8 cellular contexts compared by ENCODE assay signal in the genomic region with DNA sequence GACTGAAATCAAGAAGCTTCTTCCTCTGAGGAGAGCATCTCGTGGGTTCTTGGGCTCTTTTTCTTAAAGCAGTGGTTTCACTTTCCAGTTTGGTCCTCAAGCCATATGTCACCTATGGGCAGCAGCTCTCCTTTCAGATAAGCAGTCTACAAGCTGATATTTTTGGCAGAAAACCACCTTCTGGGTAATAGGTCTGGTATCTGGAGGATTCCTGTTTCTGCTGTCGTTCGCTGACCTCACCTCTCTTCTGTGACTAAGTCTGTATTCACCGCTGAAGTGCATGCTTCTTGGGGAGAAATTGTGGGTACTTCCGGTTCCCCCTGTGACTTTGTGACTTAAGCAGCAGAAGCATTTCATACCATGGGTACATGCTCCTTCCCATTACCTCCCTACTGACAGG.
DNase-seq lines count a peak whose midpoint lies in the region; ATAC-seq and TF ChIP-seq lines count a peak whose summit lies in the region.

No MANE protein-coding gene starts in this region.

- H3K9me2 ChIP-seq in DOHH2 (replicated peaks; ENCODE audit: control insufficient read depth, low read length), result no peaks in the 10 kb centered on the region

- H3F3A ChIP-seq in DOHH2 (ENCODE audit: control insufficient read depth, insufficient read depth), result no peaks in the 10 kb centered on the region

- H3K27ac Mint-ChIP-seq in stimulated activated naive B cell treated with anti-CD40 and anti-IgM and Interleukin-4, amounts not matched to agents 10 μg/mL and 1 μg/mL and 100 μg/mL, for 72 hours, result no peak overlapping the region

- H3K9ac ChIP-seq in mammary epithelial cell (ENCODE audit: insufficient read depth, low read length), result no peak overlapping the region

- dilution Hi-C loops in mammary epithelial cell (cut with HindIII; ENCODE audit: low sequenced_read_pairs), result loop anchor here (5.0 to 10.0 kb wide), 2 partner anchors 61 to 189 kb away; a partner anchor contains a TSS

- CTCF ChIA-PET in mammary epithelial cell (lab: Charles Lee; ENCODE audit: low non-redundant PET), result no interaction called here

- H3K79me2 ChIP-seq in DOHH2 (ENCODE audit: control insufficient read depth, low read length), result no peaks in the 10 kb centered on the region
- H3K79me2 ChIP-seq in mammary epithelial cell (ENCODE audit: insufficient read depth, low read length), result no peaks in the 10 kb centered on the region

- no peaks in the 10 kb centered on the region for H4K20me1 ChIP-seq in DOHH2 (ENCODE audit: control insufficient read depth, insufficient read depth, low read depth, low read length)
- no peaks in the 10 kb centered on the region for H4K20me1 ChIP-seq in mammary epithelial cell (ENCODE audit: insufficient read depth, low read length)

- no TSS peak for BruUV-seq in mammary epithelial cell (replicated peaks; lab: Mats Ljungman, UMichigan)

- H3K9me3 ChIP-seq in DOHH2 (ENCODE audit: control insufficient read depth, insufficient read depth, low read length) (no peaks in the 10 kb centered on the region), mammary epithelial cell (replicated peaks; ENCODE audit: insufficient read depth, low read length) (no peaks in the 10 kb centered on the region)

- peak; percentile 31 for DNase-seq in GM20000 (ENCODE audit: low spot score)
- peak; percentile 60 for DNase-seq in HK-2 (ENCODE audit: unreplicated experiment)
- DNase-seq in mammary epithelial cell, result peak; percentile 91
- no peak for DNase-seq in stimulated activated naive B cell treated with anti-CD40 and anti-IgM and Interleukin-4, amounts not matched to agents 10 μg/mL and 1 μg/mL and 100 μg/mL, for 72 hours
- no peak for DNase-seq in 8988T
- DNase-seq in NK-92 treated with Interleukin-12 subunit alpha and Interleukin-12 subunit beta, amount 100 ng/mL, for 24 hours (lab: John Stamatoyannopoulos, UW), result no peak
- DNase-seq in left ventricle myocardium superior, result no peak

- H3K27me3 Mint-ChIP-seq in stimulated activated naive B cell treated with anti-CD40 and anti-IgM and Interleukin-4, amounts not matched to agents 10 μg/mL and 1 μg/mL and 100 μg/mL, for 72 hours, result peaks cover 0 to 4% of the 10 kb centered on the region in 2 donors

- no peaks in the 10 kb centered on the region for H3K36me3 Mint-ChIP-seq in stimulated activated naive B cell treated with anti-CD40 and anti-IgM and Interleukin-4, amounts not matched to agents 10 μg/mL and 1 μg/mL and 100 μg/mL, for 72 hours

- H3K4me3 Mint-ChIP-seq in stimulated activated naive B cell treated with anti-CD40 and anti-IgM and Interleukin-4, amounts not matched to agents 10 μg/mL and 1 μg/mL and 100 μg/mL, for 72 hours, result peak overlapping the region; percentile 45 to 56

- H3K36me3 ChIP-seq in DOHH2 (ENCODE audit: control insufficient read depth, low read length) (no peaks in the 10 kb centered on the region), mammary epithelial cell (ENCODE audit: insufficient read depth, low read length) (no peaks in the 10 kb centered on the region)

- H3K4me2 ChIP-seq in DOHH2 (ENCODE audit: low read length), result peak overlapping the region; percentile 19; the same call in 1 of the 2 replicates
- peak overlapping the region; percentile 71 for H3K4me2 ChIP-seq in mammary epithelial cell (ENCODE audit: insufficient read depth, low read depth, low read length)

- H3K4me1 Mint-ChIP-seq in stimulated activated naive B cell treated with anti-CD40 and anti-IgM and Interleukin-4, amounts not matched to agents 10 μg/mL and 1 μg/mL and 100 μg/mL, for 72 hours, result peaks cover 7 to 9% of the 10 kb centered on the region in 2 donors

- ATAC-seq in stimulated activated naive B cell treated with anti-CD40 and anti-IgM and Interleukin-4, amounts not matched to agents 10 μg/mL and 1 μg/mL and 100 μg/mL, for 72 hours (replicated peaks), result peak; percentile 50 to 51
- no peak for ATAC-seq in left ventricle myocardium superior

- H3K27ac ChIP-seq in DOHH2 (ENCODE audit: low read depth, low read length) (no peak overlapping the region), mammary epithelial cell (ENCODE audit: insufficient read depth, low read depth, low read length) (peak overlapping the region; percentile 74)

- peak overlapping the region; percentile 4 for H2AFZ ChIP-seq in mammary epithelial cell (ENCODE audit: low read depth, low read length)

- H3K4me3 ChIP-seq in DOHH2 (ENCODE audit: low read length) (no peak overlapping the region), mammary epithelial cell (replicated peaks in 1 of 3; ENCODE audit: insufficient read depth in 1 of 3, low read depth in 2 of 3, low read length in 3 of 3) (no peak overlapping the region)

- H3K9me3 Mint-ChIP-seq in stimulated activated naive B cell treated with anti-CD40 and anti-IgM and Interleukin-4, amounts not matched to agents 10 μg/mL and 1 μg/mL and 100 μg/mL, for 72 hours, result no peaks in the 10 kb centered on the region

- H3K4me1 ChIP-seq in DOHH2 (ENCODE audit: control insufficient read depth, low read length), result no peaks in the 10 kb centered on the region
- H3K4me1 ChIP-seq in mammary epithelial cell (ENCODE audit: insufficient read depth, low read length), result peaks cover 30% of the 10 kb centered on the region

- intact Hi-C loops in mammary epithelial cell (cut with micrococcal nuclease), result loop anchor here (1.0 to 10.0 kb wide), 4 partner anchors 9 to 899 kb away; no protein-coding TSS in a partner anchor
- intact Hi-C loops in left ventricle myocardium superior (cut with micrococcal nuclease), result no loop called here

- H3K27me3 ChIP-seq in DOHH2 (ENCODE audit: control insufficient read depth, low read length), result no peaks in the 10 kb centered on the region
- no peaks in the 10 kb centered on the region for H3K27me3 ChIP-seq in mammary epithelial cell (ENCODE audit: insufficient read depth, low read length)

- in situ Hi-C loops in mammary epithelial cell (cut with MboI; ENCODE audit: low sequenced_read_pairs in 2 of 2), result loop anchor here in 1 of 2 donors (25.0 kb wide), 1 partner anchor 171 kb away; no protein-coding TSS in a partner anchor

- 10% methylated on average over 5 of the region's 5 CpGs for WGBS in mammary epithelial cell (ENCODE audit: low coverage, missing lambda C conversion rate)

- TF ChIP-seq CTCF in DOHH2 (IDR thresholded peaks at IDR 0.05; ENCODE audit: low read depth, low read length, poor library complexity, severe bottlenecking) (no peak), GM20000 (IDR thresholded peaks at IDR 0.05; ENCODE audit: extremely low read depth, missing control alignments) (no peak), mammary epithelial cell (conservative IDR thresholded peaks at IDR 0.05 in 1 of 2, IDR thresholded peaks at IDR 0.05 in 1 of 2; ENCODE audit: extremely low read depth in 1 of 2, insufficient read depth in 1 of 2, low read depth in 1 of 2, low read length in 2 of 2) (no peak)

Comparison
In these comparisons a context has a peak if more than half of its experiments do, and no peak if none do; other contexts are left out.
1. DNase-seq: peak in GM20000 (single experiment), HK-2 (single experiment) and mammary epithelial cell (single experiment); none in stimulated activated naive B cell treated with anti-CD40 and anti-IgM and Interleukin-4, amounts not matched to agents 10 μg/mL and 1 μg/mL and 100 μg/mL, for 72 hours (single experiment), 8988T (single experiment), NK-92 treated with Interleukin-12 subunit alpha and Interleukin-12 subunit beta, amount 100 ng/mL, for 24 hours (single experiment) and left ventricle myocardium superior (single experiment).